ENCODE assay signal across 21 cellular contexts in the genomic region with DNA sequence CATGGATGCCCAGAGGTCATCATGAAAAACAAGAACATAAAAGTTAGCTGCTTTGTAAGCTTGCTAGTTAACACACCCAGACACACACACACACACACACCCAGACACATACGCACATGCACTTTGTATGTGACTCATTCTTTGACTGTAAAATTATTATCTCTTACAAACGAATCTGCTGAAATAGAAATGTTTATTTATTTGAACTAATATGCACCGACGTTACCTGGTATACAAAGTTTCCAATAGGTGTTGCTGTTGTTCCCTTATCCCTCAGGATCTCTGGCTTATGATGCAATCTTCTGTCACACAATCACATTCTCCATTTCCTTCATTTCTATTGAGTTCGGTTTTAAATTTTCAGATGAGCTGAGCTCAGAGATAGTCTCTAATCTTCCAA.
DNase-seq lines count a peak whose midpoint lies in the region; ATAC-seq and TF ChIP-seq lines count a peak whose summit lies in the region.
"Had no signal": no experiment of that assay in that cellular context is flagged by ENCODE, and none has a peak within 500 bp of the region (broad histone marks: within the 10 kb centered on the region; RNA-seq: fewer than 3 reads in every experiment).

No MANE protein-coding gene starts in this region.

- POLR2A ChIA-PET in HEK293T (lab: Yijun Ruan, JAX): no interaction called here

- H3K14ac ChIP-seq in H9 (ENCODE audit: insufficient read depth, low read length) (no peak overlapping the region), neuronal stem cell (ENCODE audit: low read length) (no peak overlapping the region)

- H4K8ac ChIP-seq in H9 (replicated peaks; ENCODE audit: insufficient read length, low read depth, low read length) (no peak overlapping the region), neuronal stem cell (ENCODE audit: low read depth, low read length) (no peak overlapping the region)

- no peak overlapping the region for H2BK5ac ChIP-seq in H9 (ENCODE audit: insufficient read length, low read length)
- H2BK5ac ChIP-seq in neuronal stem cell (ENCODE audit: low read length): no peak overlapping the region

- no peak overlapping the region for H2AK5ac ChIP-seq in H9 (ENCODE audit: insufficient read length, low read length)
- H2AK5ac ChIP-seq in neuronal stem cell (ENCODE audit: low read depth, low read length): no peak overlapping the region

- H3T11ph ChIP-seq in H9 (ENCODE audit: low read length): no peak overlapping the region

- H2BK20ac ChIP-seq in H9 (ENCODE audit: low read depth, low read length, poor library complexity, severe bottlenecking): no peak overlapping the region

- H2AFZ ChIP-seq in H9 (ENCODE audit: low read length): no peak overlapping the region
- no peak overlapping the region for H2AFZ ChIP-seq in neuronal stem cell (ENCODE audit: low read length)

- CTCF ChIA-PET in HEK293T (lab: Yijun Ruan, JAX): interaction anchor here (0.6 to 1.2 kb wide), 5 partner anchors 9 to 539 kb away, joined by 3 to 5 read pairs (median 3); no protein-coding TSS in a partner anchor

- H4K91ac ChIP-seq in H9 (ENCODE audit: insufficient read length, low read depth, low read length) (no peak overlapping the region), neuronal stem cell (ENCODE audit: low read depth, low read length, poor library complexity) (no peak overlapping the region)

- H3K4me1 ChIP-seq in H9 (ENCODE audit: insufficient read depth, low read length) (no peaks in the 10 kb centered on the region), neuronal stem cell (ENCODE audit: control insufficient read depth in 2 of 2, insufficient read depth in 1 of 2, low read depth in 1 of 2, low read length in 2 of 2) (no peaks in the 10 kb centered on the region)
- H3K4me1 ChIP-seq: transverse colon had no signal

- DNase-seq in H9: no peak
- peak; percentile 55 for DNase-seq in amniotic epithelial cell (ENCODE audit: low read depth)
- DNase-seq in left lobe of liver (ENCODE audit: low spot score): no peak
- no peak for DNase-seq in activated naive CD4-positive, alpha-beta T cell treated with anti-CD3 and anti-CD28 coated beads, Interleukin-2, amount 50 U/mL, for 72 hours (ENCODE audit: low spot score in 2 of 2)
- no peak for DNase-seq in HEK293T (ENCODE audit: extremely low spot score)
- DNase-seq in GM19238 (ENCODE audit: insufficient read length, low spot score): no peak
- DNase-seq in neuronal stem cell (ENCODE audit: low spot score): no peak
- DNase-seq: activated naive CD4-positive, alpha-beta T cell treated with anti-CD3 and anti-CD28 coated beads for 36 hours; activated T-cell treated with anti-CD3 and anti-CD28 coated beads for 4 hours; CD4-positive, CD25-positive, alpha-beta regulatory T cell; endodermal cell; foreskin melanocyte; kidney glomerular epithelial cell; NCI-H1092 treated with DMSO at 0.1 percent for 48 hours; NCI-H82; right cardiac atrium; RPMI8226; stimulated activated naive CD4-positive, alpha-beta T cell; transverse colon had no signal

- H3K36me3 ChIP-seq in neuronal stem cell (replicated peaks in 1 of 2; ENCODE audit: control insufficient read depth in 2 of 2, insufficient read depth in 2 of 2, low read length in 2 of 2): no peaks in the 10 kb centered on the region

- peaks cover 5% of the 10 kb centered on the region; the same call in 1 of the 2 replicates for H3K27me3 Mint-ChIP-seq in H9 (ENCODE audit: low read depth)

- no peak overlapping the region for H3K4me3 Mint-ChIP-seq in H9
- H3K4me3 Mint-ChIP-seq: activated naive CD4-positive, alpha-beta T cell treated with anti-CD3 and anti-CD28 coated beads for 36 hours; CD4-positive, CD25-positive, alpha-beta regulatory T cell; endodermal cell; IgD-negative memory B cell had no signal

- H2BK120ac ChIP-seq in H9 (ENCODE audit: low read depth, low read length, poor library complexity, severe bottlenecking) (no peak overlapping the region), neuronal stem cell (ENCODE audit: low read depth, low read length) (no peak overlapping the region)

- H3K4me1 Mint-ChIP-seq in H9: peaks cover 0 to 2% of the 10 kb centered on the region in 2 experiments; a peak in 1 of 4 replicates
- H3K4me1 Mint-ChIP-seq: endodermal cell, IgD-negative memory B cell had no signal

- H3K9me3 ChIP-seq in H9 (ENCODE audit: control insufficient read depth, low read depth, low read length): peaks cover 1% of the 10 kb centered on the region
- peaks cover 3 to 17% of the 10 kb centered on the region in 2 donors for H3K9me3 ChIP-seq in neuronal stem cell (replicated peaks in 1 of 2; ENCODE audit: control insufficient read depth in 2 of 2, insufficient read depth in 1 of 2, low read depth in 1 of 2, low read length in 2 of 2)
- H3K9me3 ChIP-seq: transverse colon had no signal

- H3K4me2 ChIP-seq in H9 (ENCODE audit: insufficient read depth, insufficient read length, low read length) (no peak overlapping the region), neuronal stem cell (ENCODE audit: insufficient read depth, low read length, poor library complexity, severe bottlenecking) (no peak overlapping the region)

- H3K4ac ChIP-seq in H9 (ENCODE audit: low read depth, low read length): no peak overlapping the region
- no peak overlapping the region for H3K4ac ChIP-seq in neuronal stem cell (ENCODE audit: low read length)

- no peak overlapping the region for H3K23ac ChIP-seq in H9 (ENCODE audit: insufficient read length, low read depth, low read length)
- no peak overlapping the region for H3K23ac ChIP-seq in neuronal stem cell (ENCODE audit: low read depth, low read length, poor library complexity)

- no peaks in the 10 kb centered on the region for H3K79me2 ChIP-seq in H9 (ENCODE audit: insufficient read depth, low read length)

- H3K56ac ChIP-seq in H9 (ENCODE audit: insufficient read length, low read depth, low read length): no peak overlapping the region

- H3K27me3 ChIP-seq in H9 (ENCODE audit: insufficient read depth, low read length) (no peaks in the 10 kb centered on the region), neuronal stem cell (ENCODE audit: control insufficient read depth in 3 of 3, insufficient read depth in 3 of 3, low read depth in 1 of 3, low read length in 3 of 3) (no peaks in the 10 kb centered on the region)
- H3K27me3 ChIP-seq: transverse colon had no signal

- peaks cover 2 to 5% of the 10 kb centered on the region in 2 experiments for H3K9me3 Mint-ChIP-seq in H9
- peaks cover 13 to 30% of the 10 kb centered on the region in 2 donors for H3K9me3 Mint-ChIP-seq in activated naive CD4-positive, alpha-beta T cell treated with anti-CD3 and anti-CD28 coated beads, Interleukin-2, amount 50 U/mL, for 72 hours

- no peaks in the 10 kb centered on the region for H4K20me1 ChIP-seq in H9 (ENCODE audit: control insufficient read depth, insufficient read depth, insufficient read length)

- H2BK15ac ChIP-seq in H9 (ENCODE audit: low read depth, low read length) (no peak overlapping the region), neuronal stem cell (ENCODE audit: low read length) (no peak overlapping the region)

- H3K27ac ChIP-seq in 22Rv1 (no peak overlapping the region), H9 (ENCODE audit: insufficient read length, low read depth, low read length) (no peak overlapping the region), neuronal stem cell (replicated peaks; ENCODE audit: low read length) (no peak overlapping the region)
- H3K27ac ChIP-seq: transverse colon had no signal

- H2BK12ac ChIP-seq in H9 (ENCODE audit: insufficient read length, low read depth, low read length) (no peak overlapping the region), neuronal stem cell (ENCODE audit: low read length) (no peak overlapping the region)

- H3K79me1 ChIP-seq in H9 (ENCODE audit: insufficient read depth, low read depth, low read length, poor library complexity, severe bottlenecking): no peaks in the 10 kb centered on the region
- no peaks in the 10 kb centered on the region for H3K79me1 ChIP-seq in neuronal stem cell (ENCODE audit: low read depth, low read length)

- no peak overlapping the region for H3K4me3 ChIP-seq in neuronal stem cell (ENCODE audit: low read length in 2 of 2)
- H3K4me3 ChIP-seq: transverse colon had no signal

- H3K9ac ChIP-seq in H9 (ENCODE audit: extremely low read depth, insufficient read length, low read length): no peak overlapping the region
- no peak overlapping the region for H3K9ac ChIP-seq in neuronal stem cell (ENCODE audit: low read depth, low read length, poor library complexity)

- no peak overlapping the region for H3K27ac Mint-ChIP-seq in H9
- H3K27ac Mint-ChIP-seq in activated naive CD4-positive, alpha-beta T cell treated with anti-CD3 and anti-CD28 coated beads, Interleukin-2, amount 50 U/mL, for 72 hours: no peak overlapping the region
- H3K27ac Mint-ChIP-seq: activated naive CD4-positive, alpha-beta T cell treated with anti-CD3 and anti-CD28 coated beads for 36 hours; CD4-positive, CD25-positive, alpha-beta regulatory T cell; endodermal cell; IgD-negative memory B cell had no signal

- WGBS in H9 (ENCODE audit: extremely low coverage, insufficient read length, low lambda C conversion rate): no CpG with 5 or more reads among the region's 5 CpGs
- WGBS in neuronal stem cell (ENCODE audit: extremely low coverage in 2 of 2, insufficient read length in 2 of 2, insufficient replicate concordance in 1 of 2), 2 donors: no CpG with 5 or more reads among the region's 5 CpGs

- 0 out of 7 replicates have a peak, but pooled peaks cover 0 to under 1% (median under 1%) of the 10 kb centered on the region in 3 experiments for H3K36me3 Mint-ChIP-seq in H9 (ENCODE audit: insufficient read depth in 1 of 3, low read depth in 3 of 3)
- H3K36me3 Mint-ChIP-seq in activated naive CD4-positive, alpha-beta T cell treated with anti-CD3 and anti-CD28 coated beads, Interleukin-2, amount 50 U/mL, for 72 hours: peaks cover 18 to 24% of the 10 kb centered on the region in 2 donors
- H3K36me3 Mint-ChIP-seq: CD4-positive, CD25-positive, alpha-beta regulatory T cell; IgD-negative memory B cell had no signal

- peak; percentile 71 for ATAC-seq in left lobe of liver
- ATAC-seq in activated naive CD4-positive, alpha-beta T cell treated with anti-CD3 and anti-CD28 coated beads, Interleukin-2, amount 50 U/mL, for 72 hours: no peak
- ATAC-seq: right cardiac atrium had no signal

- H3K23me2 ChIP-seq in H9 (ENCODE audit: insufficient read length, low read depth, low read length, poor library complexity, severe bottlenecking): no peaks in the 10 kb centered on the region

- H3K18ac ChIP-seq in H9 (ENCODE audit: insufficient read length, low read depth, low read length): no peak overlapping the region
- H3K18ac ChIP-seq in neuronal stem cell (ENCODE audit: low read length): no peak overlapping the region

- TF ChIP-seq CTCF in 22Rv1 (IDR thresholded peaks at IDR 0.05) (peak; percentile 16; the same call in 1 of the 2 replicates), H9 (conservative IDR thresholded peaks at IDR 0.05) (0 out of 3 replicates have a peak, but pooled peaks have one; percentile 18)

- no peak overlapping the region for H4K5ac ChIP-seq in H9 (ENCODE audit: insufficient read length, low read depth, low read length)

TF ChIP-seq in HEK293T, 16 proteins besides CTCF, POLR2A, EP300 and RAD21 (continues in another document):
- TF ChIP-seq ELF4 (IDR thresholded peaks at IDR 0.05): no peak
- TF ChIP-seq NFRKB (IDR thresholded peaks at IDR 0.05): no peak
